Comparison of ENCODE assay signal across 12 cellular contexts in the genomic region with DNA sequence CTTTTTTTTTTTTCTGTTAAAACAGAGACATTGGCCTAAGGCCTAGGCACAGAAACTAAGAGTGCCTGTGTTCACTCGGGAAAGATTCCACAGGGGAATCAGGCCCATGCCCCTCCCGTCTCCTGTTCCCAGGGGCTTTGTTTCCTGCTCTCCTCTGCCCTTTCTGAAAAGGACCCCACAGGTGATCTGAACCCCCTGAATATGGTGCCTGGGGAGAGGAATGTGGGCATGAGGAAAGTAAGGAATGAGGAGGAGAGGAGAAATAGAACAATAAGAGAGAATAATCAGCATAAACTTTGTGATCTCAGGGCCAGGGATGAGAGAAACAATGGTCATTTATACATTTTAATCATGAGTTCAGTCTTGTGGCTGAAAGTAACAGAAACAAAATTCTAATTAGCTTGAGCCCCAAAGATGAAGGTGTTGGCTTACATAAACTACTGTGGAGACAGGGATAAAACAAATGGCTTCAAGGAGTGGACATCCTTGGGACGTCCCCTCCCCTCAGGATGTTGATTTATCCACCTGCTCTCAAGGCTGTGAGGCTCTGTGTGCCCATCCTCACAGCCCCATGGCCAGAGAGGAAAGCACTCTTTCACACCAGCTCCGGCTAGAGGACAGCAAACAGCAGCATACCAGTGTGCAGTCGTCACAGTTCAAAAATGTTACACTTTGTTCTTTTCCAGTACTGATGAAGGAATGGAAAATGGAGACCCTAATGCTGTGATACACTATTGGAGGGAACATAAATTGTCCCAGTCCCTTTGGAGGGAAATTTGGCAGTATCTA. TPM values are rescaled to one million over a fixed set of nuclear protein-coding genes. Genes with fewer than 3 reads are reported as not detected.
DNase-seq lines count a peak whose midpoint lies in the region; ATAC-seq, FAIRE-seq and TF ChIP-seq lines count a peak whose summit lies in the region.
"Had no signal": no experiment of that assay in that cellular context is flagged by ENCODE, and none has a peak within 500 bp of the region (broad histone marks: within the 10 kb centered on the region; RNA-seq: fewer than 3 reads in every experiment).

No MANE protein-coding gene starts in this region.

- DNase-seq in AG20443 (ENCODE audit: low spot score), result peak; percentile 64
- DNase-seq in ascending aorta (ENCODE audit: low spot score in 2 of 2), result peak in 1 of 2 donors; percentile 85
- peak; percentile 49 for DNase-seq in right atrium auricular region (ENCODE audit: low spot score)
- DNase-seq in sciatic nerve (ENCODE audit: low spot score), result no peak
- DNase-seq in GM12892 (ENCODE audit: insufficient read length), result no peak
- DNase-seq in NCI-H1092 treated with DMSO at 0.1 percent for 48 hours (lab: John Stamatoyannopoulos, UW), result no peak
- DNase-seq in stimulated activated CD4-positive, alpha-beta T cell treated with anti-CD3 and anti-CD28 coated beads, Interleukin-2, amount 100 ng/mL, for 48 hours, result no peak
- no peak for DNase-seq in stimulated activated CD4-positive, alpha-beta T cell treated with anti-CD3 and anti-CD28 coated beads, Interleukin-2, amount 100 ng/mL, for 24 hours
- DNase-seq: activated CD8-positive, alpha-beta T cell treated with anti-CD3 and anti-CD28 coated beads, Interleukin-2, amount 10 ng/mL, durations not matched to agents 7 days and 5 days; NCI-H2171; right lobe of liver had no signal

- intact Hi-C loops in ascending aorta (cut with DNase I) (loop anchor here (5.0 kb wide), 4 partner anchors 97 to 672 kb away; a partner anchor contains a TSS), sciatic nerve (cut with DNase I) (loop anchor here (10.0 kb wide), 1 partner anchor 680 kb away; no protein-coding TSS in a partner anchor)

- no peak overlapping the region for H3K4me3 ChIP-seq in ascending aorta
- no peak overlapping the region for H3K4me3 ChIP-seq in right atrium auricular region
- H3K4me3 ChIP-seq: BLaER1 treated with 17β-estradiol and CSF1 and Interleukin-3, amounts not matched to agents 10 nM and 100 nM; right lobe of liver had no signal

- H3K27me3 ChIP-seq in ascending aorta (no peaks in the 10 kb centered on the region), right atrium auricular region (no peaks in the 10 kb centered on the region)
- H3K27me3 ChIP-seq: BLaER1 treated with 17β-estradiol and CSF1 and Interleukin-3, amounts not matched to agents 10 nM and 100 nM; right lobe of liver had no signal

- no peaks in the 10 kb centered on the region for H3K9me3 ChIP-seq in ascending aorta
- H3K9me3 ChIP-seq in right atrium auricular region, result no peaks in the 10 kb centered on the region
- H3K9me3 ChIP-seq: BLaER1 treated with 17β-estradiol and CSF1 and Interleukin-3, amounts not matched to agents 10 nM and 100 nM; right lobe of liver had no signal

- H3K27ac ChIP-seq in ascending aorta, result peak overlapping the region; percentile 87 to 95
- peak overlapping the region; percentile 75 to 88 for H3K27ac ChIP-seq in right atrium auricular region

- no peak for TF ChIP-seq POLR2A in GM12892 (IDR thresholded peaks at IDR 0.05; ENCODE audit: low read depth, low read length)

- no peak for TF ChIP-seq CTCF in ascending aorta (IDR thresholded peaks at IDR 0.05)
- no peak for TF ChIP-seq CTCF in right atrium auricular region (IDR thresholded peaks at IDR 0.05)

- H3K36me3 ChIP-seq in ascending aorta (no peaks in the 10 kb centered on the region), right atrium auricular region (no peaks in the 10 kb centered on the region)
- H3K36me3 ChIP-seq: BLaER1 treated with 17β-estradiol and CSF1 and Interleukin-3, amounts not matched to agents 10 nM and 100 nM; right lobe of liver had no signal

- peaks cover 21 to 36% of the 10 kb centered on the region in 2 donors for H3K4me1 ChIP-seq in ascending aorta
- H3K4me1 ChIP-seq in right atrium auricular region, result peaks cover 0 to 63% of the 10 kb centered on the region in 2 donors

- no peak for FAIRE-seq in GM12892 (lab: Jason Lieb, UNC)

- peak; percentile 69 for ATAC-seq in sciatic nerve
- ATAC-seq: activated CD8-positive, alpha-beta T cell treated with anti-CD3 and anti-CD28 coated beads, Interleukin-2, amount 10 ng/mL, durations not matched to agents 7 days and 5 days had no signal

RNA-seq across cellular contexts. Expression of a gene that starts 46.4 kb away (rescaled TPM):
- total RNA-seq in ascending aorta, result 3.4 TPM
- 100 to 1,000 TPM; 270 to 370 TPM for total RNA-seq in right atrium auricular region
- total RNA-seq in sciatic nerve, result 70.5 TPM
- polyA plus RNA-seq in GM12892 (2012; ENCODE audit: missing spikeins), result 128 TPM

Comparison
In these comparisons a context has a peak if more than half of its experiments do, and no peak if none do; other contexts are left out.
1. DNase-seq: peak in AG20443 (single experiment) and right atrium auricular region (single experiment); none in sciatic nerve (single experiment), GM12892 (single experiment), NCI-H1092 treated with DMSO at 0.1 percent for 48 hours (single experiment), stimulated activated CD4-positive, alpha-beta T cell treated with anti-CD3 and anti-CD28 coated beads, Interleukin-2, amount 100 ng/mL, for 48 hours (0 of 2) and stimulated activated CD4-positive, alpha-beta T cell treated with anti-CD3 and anti-CD28 coated beads, Interleukin-2, amount 100 ng/mL, for 24 hours (0 of 2).
2. RNA of a gene that starts 46.4 kb away (total RNA-seq): 270 to 370 TPM in right atrium auricular region and 70.5 TPM in sciatic nerve (single experiment); 3.4 TPM in ascending aorta (single experiment); every median in the first group is over 10 times any median in the second.